ENCODE assay signal across 19 cellular contexts in genomic region chr18:3319399-3319798, GRCh38. TPM values are rescaled to one million over a fixed set of nuclear protein-coding genes. Genes with fewer than 3 reads are reported as not detected.
DNase-seq lines count a peak whose midpoint lies in the region; ATAC-seq and TF ChIP-seq lines count a peak whose summit lies in the region.
"Had no signal": no experiment of that assay in that cellular context is flagged by ENCODE, and none has a peak within 500 bp of the region (broad histone marks: within the 10 kb centered on the region; RNA-seq: fewer than 3 reads in every experiment).

No MANE protein-coding gene starts in this region.

- H3K27me3 ChIP-seq in OCI-LY3 (ENCODE audit: low read depth, low read length), result no peaks in the 10 kb centered on the region
- H3K27me3 ChIP-seq: adrenal gland, MG63 had no signal

- H3K27me3 Mint-ChIP-seq in activated CD8-positive, alpha-beta memory T cell treated with anti-CD3 and anti-CD28 coated beads, Interleukin-2, amount 10 ng/mL, durations not matched to agents 7 days and 5 days, result peaks cover 9% of the 10 kb centered on the region
- peaks cover 0 to 4% (median 3%) of the 10 kb centered on the region in 5 donors for H3K27me3 Mint-ChIP-seq in naive thymus-derived CD8-positive, alpha-beta T cell
- H3K27me3 Mint-ChIP-seq: naive B cell had no signal

- peak overlapping the region; percentile 39 for H3K27ac ChIP-seq in OCI-LY3 (ENCODE audit: low read length)
- H3K27ac ChIP-seq: adrenal gland, skin epidermis, WERI-Rb-1 had no signal

- no peak overlapping the region for H3K27ac Mint-ChIP-seq in activated CD8-positive, alpha-beta memory T cell treated with anti-CD3 and anti-CD28 coated beads, Interleukin-2, amount 10 ng/mL, durations not matched to agents 7 days and 5 days
- no peak overlapping the region for H3K27ac Mint-ChIP-seq in naive thymus-derived CD8-positive, alpha-beta T cell
- H3K27ac Mint-ChIP-seq: CD8-positive, alpha-beta memory T cell; naive B cell; stimulated activated naive CD8-positive, alpha-beta T cell treated with anti-CD3 and anti-CD28 coated beads, Interleukin-15, Interleukin-2, amounts not matched to agents 100 ng/mL and 50 ng/mL, for 24 hours had no signal

- peak; percentile 56 for DNase-seq in activated CD8-positive, alpha-beta memory T cell treated with anti-CD3 and anti-CD28 coated beads, Interleukin-2, amount 10 ng/mL, durations not matched to agents 7 days and 5 days
- DNase-seq in activated CD8-positive, alpha-beta memory T cell treated with anti-CD3 and anti-CD28 coated beads, Interleukin-2, amount 50 U/mL, for 4 hours, result no peak
- DNase-seq in GM12865 (ENCODE audit: low read depth), result peak; percentile 32
- peak; percentile 12 for DNase-seq in kidney tubule cell (ENCODE audit: low spot score)
- no peak for DNase-seq in NCI-H526 treated with DMSO at 0.1 percent for 48 hours (lab: John Stamatoyannopoulos, UW)
- DNase-seq in naive thymus-derived CD8-positive, alpha-beta T cell, result no peak
- DNase-seq in omental fat pad (ENCODE audit: low spot score), result no peak
- DNase-seq: adrenal gland; CD8-positive, alpha-beta memory T cell; central memory CD4-positive, alpha-beta T cell; DND-41; MG63; naive B cell; posterior cingulate gyrus; WERI-Rb-1 had no signal

- H3K4me3 Mint-ChIP-seq in activated CD8-positive, alpha-beta memory T cell treated with anti-CD3 and anti-CD28 coated beads, Interleukin-2, amount 10 ng/mL, durations not matched to agents 7 days and 5 days, result no peak overlapping the region
- H3K4me3 Mint-ChIP-seq in naive thymus-derived CD8-positive, alpha-beta T cell, result no peak overlapping the region
- H3K4me3 Mint-ChIP-seq: CD8-positive, alpha-beta memory T cell; naive B cell; stimulated activated naive CD8-positive, alpha-beta T cell treated with anti-CD3 and anti-CD28 coated beads, Interleukin-15, Interleukin-2, amounts not matched to agents 100 ng/mL and 50 ng/mL, for 24 hours had no signal

- H2AFZ ChIP-seq in OCI-LY3 (ENCODE audit: low read depth, low read length), result peak overlapping the region; percentile 89

- POLR2A ChIA-PET in naive thymus-derived CD8-positive, alpha-beta T cell (lab: Charles Lee), result no interaction called here

- H3K36me3 ChIP-seq in OCI-LY3 (replicated peaks; ENCODE audit: low read depth, low read length), result no peaks in the 10 kb centered on the region
- H3K36me3 ChIP-seq: adrenal gland, MG63, WERI-Rb-1 had no signal

- no peaks in the 10 kb centered on the region for H3K9me3 Mint-ChIP-seq in activated CD8-positive, alpha-beta memory T cell treated with anti-CD3 and anti-CD28 coated beads, Interleukin-2, amount 10 ng/mL, durations not matched to agents 7 days and 5 days (ENCODE audit: low read depth)
- H3K9me3 Mint-ChIP-seq in naive thymus-derived CD8-positive, alpha-beta T cell, result no peaks in the 10 kb centered on the region
- H3K9me3 Mint-ChIP-seq: CD8-positive, alpha-beta memory T cell; stimulated activated naive CD8-positive, alpha-beta T cell treated with anti-CD3 and anti-CD28 coated beads, Interleukin-15, Interleukin-2, amounts not matched to agents 100 ng/mL and 50 ng/mL, for 24 hours had no signal

- H3K79me2 ChIP-seq in OCI-LY3 (ENCODE audit: low read length), result no peaks in the 10 kb centered on the region

- H3K4me1 ChIP-seq in OCI-LY3 (ENCODE audit: low read length), result peaks cover 49% of the 10 kb centered on the region
- H3K4me1 ChIP-seq: adrenal gland had no signal

- peaks cover 2% of the 10 kb centered on the region for H3K36me3 Mint-ChIP-seq in activated CD8-positive, alpha-beta memory T cell treated with anti-CD3 and anti-CD28 coated beads, Interleukin-2, amount 10 ng/mL, durations not matched to agents 7 days and 5 days
- H3K36me3 Mint-ChIP-seq in naive thymus-derived CD8-positive, alpha-beta T cell, result no peaks in the 10 kb centered on the region
- H3K36me3 Mint-ChIP-seq: naive B cell had no signal

- H3K4me3 ChIP-seq in GM12865 (ENCODE audit: low read depth, low read length), result no peak overlapping the region
- peak overlapping the region; percentile 63 for H3K4me3 ChIP-seq in OCI-LY3 (ENCODE audit: low read length)
- H3K4me3 ChIP-seq: adrenal gland, lung, MG63, skin epidermis had no signal

- H4K20me1 ChIP-seq in OCI-LY3 (ENCODE audit: insufficient read depth, low read length), result no peaks in the 10 kb centered on the region

- 0 out of 2 replicates have a peak, but pooled peaks cover 4% of the 10 kb centered on the region for H3K9me3 ChIP-seq in OCI-LY3 (ENCODE audit: insufficient read depth, low read length)
- H3K9me3 ChIP-seq: adrenal gland, MG63 had no signal

- peak overlapping the region; percentile 84 for H3K4me2 ChIP-seq in OCI-LY3 (ENCODE audit: low read length)

- H3K4me1 Mint-ChIP-seq in activated CD8-positive, alpha-beta memory T cell treated with anti-CD3 and anti-CD28 coated beads, Interleukin-2, amount 10 ng/mL, durations not matched to agents 7 days and 5 days, result peaks cover 24% of the 10 kb centered on the region
- peaks cover 0 to 4% (median 0%) of the 10 kb centered on the region in 4 donors for H3K4me1 Mint-ChIP-seq in naive thymus-derived CD8-positive, alpha-beta T cell

- TF ChIP-seq CTCF in GM12865 (IDR thresholded peaks at IDR 0.05; ENCODE audit: insufficient read depth, low read depth, low read length, missing control alignments) (no peak), OCI-LY3 (IDR thresholded peaks at IDR 0.05; ENCODE audit: low read depth, low read length) (no peak), omental fat pad (IDR thresholded peaks at IDR 0.05) (no peak)

- CTCF ChIA-PET in activated CD8-positive, alpha-beta memory T cell treated with anti-CD3 and anti-CD28 coated beads, Interleukin-2, amount 10 ng/mL, durations not matched to agents 7 days and 5 days (lab: Charles Lee), result interaction anchor here (0.7 to 1.6 kb wide), 5 partner anchors 20 to 347 kb away, joined by 3 to 7 read pairs (median 3); no protein-coding TSS in a partner anchor

- peak; percentile 79 for ATAC-seq in activated CD8-positive, alpha-beta memory T cell treated with anti-CD3 and anti-CD28 coated beads, Interleukin-2, amount 10 ng/mL, durations not matched to agents 7 days and 5 days
- no peak for ATAC-seq in naive thymus-derived CD8-positive, alpha-beta T cell
- no peak for ATAC-seq in omental fat pad (ENCODE audit: low FRiP score)

- peak overlapping the region; percentile 56 for H3K9ac ChIP-seq in OCI-LY3 (ENCODE audit: low read length)

RNA-seq across cellular contexts. Expression of gene MYL12B, which starts 57.5 kb away (rescaled TPM):
- 100 to 1,000 TPM; 313 to 322 TPM for total RNA-seq in activated CD8-positive, alpha-beta memory T cell treated with anti-CD3 and anti-CD28 coated beads, Interleukin-2, amount 10 ng/mL, durations not matched to agents 7 days and 5 days
- 100 to 1,000 TPM; 184 to 194 TPM for total RNA-seq in naive thymus-derived CD8-positive, alpha-beta T cell
- 100 to 1,000 TPM; 828 to 956 (median 830) TPM for polyA plus RNA-seq in naive thymus-derived CD8-positive, alpha-beta T cell
- total RNA-seq in omental fat pad, result 100 to 1,000 TPM; 263 to 352 (median 318) TPM

Comparison
In these comparisons a context has a peak if more than half of its experiments do, and no peak if none do; other contexts are left out.
1. DNase-seq: peak in activated CD8-positive, alpha-beta memory T cell treated with anti-CD3 and anti-CD28 coated beads, Interleukin-2, amount 10 ng/mL, durations not matched to agents 7 days and 5 days (single experiment), GM12865 (single experiment) and kidney tubule cell (single experiment); none in activated CD8-positive, alpha-beta memory T cell treated with anti-CD3 and anti-CD28 coated beads, Interleukin-2, amount 50 U/mL, for 4 hours (single experiment), NCI-H526 treated with DMSO at 0.1 percent for 48 hours (single experiment), naive thymus-derived CD8-positive, alpha-beta T cell (0 of 10) and omental fat pad (single experiment).